ENCODE assay signal across 1 cellular context in genomic region chr1:155272466-155273133, GRCh38.
A peak's percentile ranks its signal among the peaks of the same experiment; 100 is the strongest.
TF ChIP-seq lines count a peak whose summit lies in the region.

No MANE protein-coding gene starts in this region.

TF ChIP-seq in HepG2, 621 proteins besides CTCF, POLR2A, EP300 and RAD21:
- TF ChIP-seq CBFB (CRISPR knock-in tag; IDR thresholded peaks at IDR 0.05) = 0 out of 2 replicates have a peak, but pooled peaks have one; percentile 6
- no peak for TF ChIP-seq ZNF768 (CRISPR knock-in tag; IDR thresholded peaks at IDR 0.05)
- TF ChIP-seq ZNF564 (CRISPR knock-in tag; IDR thresholded peaks at IDR 0.05) = no peak
- no peak for TF ChIP-seq SOX6 (IDR thresholded peaks at IDR 0.05)
- TF ChIP-seq SOX6 (CRISPR knock-in tag; IDR thresholded peaks at IDR 0.05) = no peak
- TF ChIP-seq ZBTB34 (CRISPR knock-in tag; IDR thresholded peaks at IDR 0.05) = 0 out of 2 replicates have a peak, but pooled peaks have one; percentile 13
- TF ChIP-seq NBN (conservative IDR thresholded peaks at IDR 0.05) = no peak
- 0 out of 2 replicates have a peak, but pooled peaks have one; percentile 6 for TF ChIP-seq ZNF580 (CRISPR knock-in tag; IDR thresholded peaks at IDR 0.05; ENCODE audit: borderline replicate concordance, low read depth)
- TF ChIP-seq ZFP41 (CRISPR knock-in tag; IDR thresholded peaks at IDR 0.05; ENCODE audit: borderline replicate concordance) = no peak
- TF ChIP-seq ZNF382 (CRISPR knock-in tag; IDR thresholded peaks at IDR 0.05; ENCODE audit: borderline replicate concordance) = no peak
- TF ChIP-seq ZNF672 (CRISPR knock-in tag; IDR thresholded peaks at IDR 0.05) = no peak
- TF ChIP-seq ZNF335 (CRISPR knock-in tag; IDR thresholded peaks at IDR 0.05) = peak; percentile 1; the same call in 1 of the 2 replicates
- TF ChIP-seq USF2 (IDR thresholded peaks at IDR 0.05; ENCODE audit: low read depth, low read length) = no peak
- TF ChIP-seq USF2 (CRISPR knock-in tag; IDR thresholded peaks at IDR 0.05; ENCODE audit: borderline replicate concordance) = no peak
- no peak for TF ChIP-seq HOXA5 (CRISPR knock-in tag; IDR thresholded peaks at IDR 0.05)
- TF ChIP-seq ZNF691 (CRISPR knock-in tag; IDR thresholded peaks at IDR 0.05; ENCODE audit: borderline replicate concordance, low read depth) = no peak
- TF ChIP-seq ZNF646 (CRISPR knock-in tag; IDR thresholded peaks at IDR 0.05) = no peak
- TF ChIP-seq GABPA (IDR thresholded peaks at IDR 0.05; ENCODE audit: low read depth, low read length) = no peak
- no peak for TF ChIP-seq GABPA (CRISPR knock-in tag; IDR thresholded peaks at IDR 0.05; ENCODE audit: low read depth)
- TF ChIP-seq THYN1 (CRISPR knock-in tag; IDR thresholded peaks at IDR 0.05; ENCODE audit: borderline replicate concordance, low read depth) = no peak
- no peak for TF ChIP-seq MXI1 (IDR thresholded peaks at IDR 0.05; ENCODE audit: borderline replicate concordance, low read depth, low read length)
- no peak for TF ChIP-seq ZNF597 (CRISPR knock-in tag; IDR thresholded peaks at IDR 0.05)
- TF ChIP-seq CREBL2 (CRISPR knock-in tag; IDR thresholded peaks at IDR 0.05; ENCODE audit: borderline replicate concordance) = no peak; the same call in 1 of the 2 replicates
- no peak for TF ChIP-seq ZFP1 (CRISPR knock-in tag; IDR thresholded peaks at IDR 0.05)
- no peak for TF ChIP-seq HNF4A (CRISPR knock-in tag; IDR thresholded peaks at IDR 0.05)
- TF ChIP-seq ZNF263 (CRISPR knock-in tag; IDR thresholded peaks at IDR 0.05) = no peak
- TF ChIP-seq ZBTB2 (CRISPR knock-in tag; IDR thresholded peaks at IDR 0.05; ENCODE audit: low read depth) = no peak
- TF ChIP-seq ZNF230 (CRISPR knock-in tag; IDR thresholded peaks at IDR 0.05) = no peak
- no peak for TF ChIP-seq ZNF337 (CRISPR knock-in tag; IDR thresholded peaks at IDR 0.05; ENCODE audit: borderline replicate concordance, low read depth)
- TF ChIP-seq ZNF850 (CRISPR knock-in tag; conservative IDR thresholded peaks at IDR 0.05) = no peak
- no peak for TF ChIP-seq ZNF7 (CRISPR knock-in tag; IDR thresholded peaks at IDR 0.05)
- TF ChIP-seq ZSCAN20 (CRISPR knock-in tag; IDR thresholded peaks at IDR 0.05; ENCODE audit: borderline replicate concordance) = no peak
- no peak for TF ChIP-seq MXD1 (CRISPR knock-in tag; IDR thresholded peaks at IDR 0.05)
- TF ChIP-seq PRDM4 (CRISPR knock-in tag; IDR thresholded peaks at IDR 0.05; ENCODE audit: borderline replicate concordance) = no peak
- no peak for TF ChIP-seq CREB1 (IDR thresholded peaks at IDR 0.05)
- no peak for TF ChIP-seq CREB1 (CRISPR knock-in tag; IDR thresholded peaks at IDR 0.05)
- TF ChIP-seq ISL2 (CRISPR knock-in tag; IDR thresholded peaks at IDR 0.05) = no peak
- 0 out of 2 replicates have a peak, but pooled peaks have one; percentile 52 for TF ChIP-seq SNAI1 (CRISPR knock-in tag; IDR thresholded peaks at IDR 0.05; ENCODE audit: borderline replicate concordance)
- TF ChIP-seq SRSF4 (IDR thresholded peaks at IDR 0.05; ENCODE audit: low read depth, low read length, poor library complexity, severe bottlenecking) = no peak
- no peak for TF ChIP-seq CBX1 (IDR thresholded peaks at IDR 0.05; ENCODE audit: low read depth)
- TF ChIP-seq ATF1 (CRISPR knock-in tag; IDR thresholded peaks at IDR 0.05) = no peak
- no peak for TF ChIP-seq ZNF292 (CRISPR knock-in tag; IDR thresholded peaks at IDR 0.05; ENCODE audit: borderline replicate concordance, low read depth)
- no peak; the same call in 1 of the 2 replicates for TF ChIP-seq ARNT2 (CRISPR knock-in tag; IDR thresholded peaks at IDR 0.05; ENCODE audit: low read depth)
